ENCODE assay signal across 20 cellular contexts in genomic region chr5:41832430-41832829, GRCh38.
"Had no signal": no experiment of that assay in that cellular context is flagged by ENCODE, and none has a peak within 500 bp of the region (broad histone marks: within the 10 kb centered on the region; RNA-seq: fewer than 3 reads in every experiment).

No MANE protein-coding gene starts in this region.

- H3K36me3 ChIP-seq: neutrophil, pancreas, right lobe of liver, thoracic aorta had no signal

- ATAC-seq: heart left ventricle; natural killer cell treated with Interleukin-12 subunit alpha and Interleukin-12 subunit beta and Interleukin-15 and Interleukin-18, amount 100 ng/mL, for 72 hours; pancreas; right lobe of liver had no signal

- H3K27ac Mint-ChIP-seq: activated naive CD4-positive, alpha-beta T cell treated with anti-CD3 and anti-CD28 coated beads for 36 hours; natural killer cell treated with Interleukin-12 subunit alpha and Interleukin-12 subunit beta and Interleukin-15 and Interleukin-18, amount 100 ng/mL, for 72 hours; type B pancreatic cell had no signal

- FAIRE-seq: pancreas had no signal

- DNase-seq: activated naive CD4-positive, alpha-beta T cell treated with anti-CD3 and anti-CD28 coated beads for 36 hours; activated T-cell treated with anti-CD3 and anti-CD28 coated beads, Interleukin-2, amount 50 U/mL, for 1 hour; anterior cingulate cortex; dorsolateral prefrontal cortex; heart left ventricle; midbrain; pancreas; right lobe of liver; stimulated activated CD4-positive, alpha-beta T cell treated with anti-CD3 and anti-CD28 coated beads, Interleukin-2, amount 100 ng/mL, for 48 hours; stimulated activated CD8-positive, alpha-beta memory T cell treated with anti-CD3 and anti-CD28 coated beads, Interleukin-4, amount 100 ng/mL, for 48 hours; stimulated activated naive CD4-positive, alpha-beta T cell treated with Interleukin-2 at 50 U/mL for 16 hours; T-helper 1 cell; T-helper 9 cell had no signal

- H3K4me2 ChIP-seq: smooth muscle cell had no signal

- H3K27me3 Mint-ChIP-seq: brain; natural killer cell treated with Interleukin-12 subunit alpha and Interleukin-12 subunit beta and Interleukin-15 and Interleukin-18, amount 100 ng/mL, for 72 hours; type B pancreatic cell had no signal

- H3K27me3 ChIP-seq: dorsolateral prefrontal cortex, heart left ventricle, neutrophil, pancreas, right lobe of liver had no signal

- H3K4me3 Mint-ChIP-seq: activated naive CD4-positive, alpha-beta T cell treated with anti-CD3 and anti-CD28 coated beads for 36 hours; brain; natural killer cell treated with Interleukin-12 subunit alpha and Interleukin-12 subunit beta and Interleukin-15 and Interleukin-18, amount 100 ng/mL, for 72 hours; type B pancreatic cell had no signal

- H3K9me3 Mint-ChIP-seq: activated naive CD4-positive, alpha-beta T cell treated with anti-CD3 and anti-CD28 coated beads for 36 hours; brain; natural killer cell treated with Interleukin-12 subunit alpha and Interleukin-12 subunit beta and Interleukin-15 and Interleukin-18, amount 100 ng/mL, for 72 hours; type B pancreatic cell had no signal

- H3K4me3 ChIP-seq: dorsolateral prefrontal cortex, heart left ventricle, pancreas, right lobe of liver, smooth muscle cell, thoracic aorta had no signal

- H3K27ac ChIP-seq: dorsolateral prefrontal cortex, epithelial cell of prostate, heart left ventricle, neutrophil, pancreas, right lobe of liver, thoracic aorta had no signal

- H3K9me3 ChIP-seq: heart left ventricle, neutrophil, pancreas, right lobe of liver, thoracic aorta had no signal

- H3K4me1 ChIP-seq: pancreas, right lobe of liver had no signal
